Comparison of ENCODE assay signal across 8 cellular contexts in the genomic region with DNA sequence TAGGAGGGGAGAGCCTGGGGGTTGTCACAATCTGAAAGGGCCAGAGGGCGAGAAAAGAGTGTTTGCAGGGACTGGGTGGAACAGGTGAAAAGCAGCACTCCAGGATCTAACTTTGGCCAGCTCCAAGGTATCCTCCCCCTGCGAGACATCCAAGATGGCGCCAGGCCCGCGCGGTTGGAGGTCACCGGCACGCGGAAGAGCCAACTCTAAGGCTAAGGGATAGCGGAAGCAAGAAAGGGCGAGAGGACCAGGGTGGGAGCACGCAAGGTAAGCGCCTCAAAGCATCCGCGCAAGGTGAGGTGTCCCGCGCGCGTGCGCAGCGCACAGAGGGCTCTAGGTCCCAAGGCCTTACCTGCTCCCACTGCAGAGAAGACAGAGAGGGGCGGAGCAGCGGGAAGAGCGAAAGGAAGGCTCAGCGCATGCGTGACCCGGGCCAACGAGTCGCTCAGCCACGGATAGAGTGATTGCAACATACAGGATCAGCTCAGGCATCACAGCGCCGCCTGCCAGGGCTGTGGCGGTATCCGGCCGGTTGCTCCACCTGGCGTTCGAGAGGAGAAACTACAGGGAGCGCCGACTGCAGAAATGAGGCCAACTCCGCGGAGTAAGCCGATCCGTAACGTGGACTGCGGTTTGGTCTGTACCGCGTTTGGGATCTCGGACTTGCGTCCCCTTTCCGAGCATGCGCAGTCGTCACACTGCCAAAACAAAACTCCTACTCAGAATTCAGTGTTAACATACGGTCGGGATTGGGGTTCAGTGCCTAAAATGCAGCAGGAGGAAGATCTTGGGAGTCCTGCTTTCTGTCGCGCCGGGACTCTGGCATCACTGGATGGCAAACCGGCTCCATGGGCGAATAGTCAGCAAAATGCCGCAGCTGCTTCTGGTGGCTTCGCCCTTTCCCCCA. TPM values are rescaled to one million over a fixed set of nuclear protein-coding genes. Genes with fewer than 3 reads are reported as not detected.
A peak's percentile ranks its signal among the peaks of the same experiment; 100 is the strongest.
DNase-seq lines count a peak whose midpoint lies in the region; ATAC-seq, FAIRE-seq and TF ChIP-seq lines count a peak whose summit lies in the region.

A gene (minus strand): TSS at position 383 of the 907 bp plus-strand sequence. CDS start 3,469 bp downstream, outside the sequence.

- peak within 1 kb of the TSS; percentile 100 for H3K56ac ChIP-seq in mesendoderm (ENCODE audit: low read length)

- H3K4ac ChIP-seq in mesendoderm (ENCODE audit: low read depth, low read length), result peak within 1 kb of the TSS; percentile 92

- H3K36me3 Mint-ChIP-seq in activated CD8-positive, alpha-beta memory T cell treated with anti-CD3 and anti-CD28 coated beads, Interleukin-2, amount 10 ng/mL, durations not matched to agents 7 days and 5 days, result peaks cover 22% of the 10 kb centered on the region

- H3K4me1 Mint-ChIP-seq in activated CD8-positive, alpha-beta memory T cell treated with anti-CD3 and anti-CD28 coated beads, Interleukin-2, amount 10 ng/mL, durations not matched to agents 7 days and 5 days, result peaks cover 40% of the 10 kb centered on the region

- peak within 1 kb of the TSS; percentile 99 for H3K18ac ChIP-seq in mesendoderm (ENCODE audit: low read length)

- TF ChIP-seq CTCF in D721Med (IDR thresholded peaks at IDR 0.05; ENCODE audit: insufficient read depth, missing control alignments), result peak; percentile 99

- peak within 1 kb of the TSS; percentile 90 for H3K27ac Mint-ChIP-seq in activated CD8-positive, alpha-beta memory T cell treated with anti-CD3 and anti-CD28 coated beads, Interleukin-2, amount 10 ng/mL, durations not matched to agents 7 days and 5 days

- H3K27me3 Mint-ChIP-seq in activated CD8-positive, alpha-beta memory T cell treated with anti-CD3 and anti-CD28 coated beads, Interleukin-2, amount 10 ng/mL, durations not matched to agents 7 days and 5 days, result peaks cover 29% of the 10 kb centered on the region

- CTCF ChIA-PET in activated CD8-positive, alpha-beta memory T cell treated with anti-CD3 and anti-CD28 coated beads, Interleukin-2, amount 10 ng/mL, durations not matched to agents 7 days and 5 days (lab: Charles Lee), result interaction anchor here (0.5 to 7.2 kb wide), 37 partner anchors 10 to 355 kb away, joined by 3 to 77 read pairs (median 5); a partner anchor contains a TSS

- H2BK5ac ChIP-seq in mesendoderm (ENCODE audit: low read length), result peak within 1 kb of the TSS; percentile 99

- H4K5ac ChIP-seq in mesendoderm (ENCODE audit: low read length), result peak within 1 kb of the TSS; percentile 64

- peak; percentile 16 for FAIRE-seq in D721Med (lab: Jason Lieb, UNC)

- peak within 1 kb of the TSS; percentile 15 for H2BK120ac ChIP-seq in mesendoderm (ENCODE audit: low read depth, low read length)

- peaks cover 12% of the 10 kb centered on the region for H3K79me1 ChIP-seq in mesendoderm (ENCODE audit: low read length)

- H3K27ac ChIP-seq in HUES48 (ENCODE audit: low read depth, low read length) (peak within 1 kb of the TSS; percentile 97), mesendoderm (ENCODE audit: low read depth, low read length) (peak within 1 kb of the TSS; percentile 87)

- peak; percentile 83 for DNase-seq in D721Med (ENCODE audit: insufficient read length, low spot score)
- DNase-seq in NT2/D1 (ENCODE audit: low read depth, low spot score), result peak; percentile 98
- DNase-seq in activated CD8-positive, alpha-beta memory T cell treated with anti-CD3 and anti-CD28 coated beads, Interleukin-2, amount 10 ng/mL, durations not matched to agents 7 days and 5 days, result peak; percentile 98
- peak; percentile 99 for DNase-seq in mesendoderm
- DNase-seq in stimulated activated CD8-positive, alpha-beta memory T cell treated with anti-CD3 and anti-CD28 coated beads, Interleukin-15, amount 100 ng/mL, for 1 hour (ENCODE audit: low read depth), result peak; percentile 95

- peak within 1 kb of the TSS; percentile 93 for H2AK5ac ChIP-seq in mesendoderm (ENCODE audit: low read length)

- H3K4me1 ChIP-seq in HUES48 (ENCODE audit: control insufficient read depth, insufficient read depth, low read length), result peaks cover 23% of the 10 kb centered on the region
- peaks cover 3% of the 10 kb centered on the region for H3K4me1 ChIP-seq in NT2/D1 (ENCODE audit: insufficient read depth, insufficient read length)
- H3K4me1 ChIP-seq in endocrine pancreas (ENCODE audit: control insufficient read depth, insufficient read depth, low read length), result peaks cover 12% of the 10 kb centered on the region
- H3K4me1 ChIP-seq in mesendoderm (ENCODE audit: control insufficient read depth, low read depth, low read length), result peaks cover 7% of the 10 kb centered on the region

- H3K9ac ChIP-seq in HUES48 (ENCODE audit: low read depth, low read length) (peak within 1 kb of the TSS; percentile 92), NT2/D1 (ENCODE audit: insufficient read length, low read depth) (peak within 1 kb of the TSS; percentile 91), endocrine pancreas (ENCODE audit: control insufficient read depth, insufficient read depth, low read length) (peak within 1 kb of the TSS; percentile 60), mesendoderm (ENCODE audit: low read length) (peak within 1 kb of the TSS; percentile 99)

- peak within 1 kb of the TSS; percentile 98 for H4K8ac ChIP-seq in mesendoderm (ENCODE audit: low read depth, low read length)

- H3K79me2 ChIP-seq in mesendoderm (ENCODE audit: control insufficient read depth, insufficient read depth, low read length), result peaks cover 9% of the 10 kb centered on the region

- H3K27me3 ChIP-seq in HUES48 (ENCODE audit: control insufficient read depth, insufficient read depth, low read length), result no peaks in the 10 kb centered on the region; the same call in 1 of the 2 replicates
- H3K27me3 ChIP-seq in NT2/D1 (ENCODE audit: insufficient read depth, insufficient read length), result peaks cover 2% of the 10 kb centered on the region
- H3K27me3 ChIP-seq in endocrine pancreas (ENCODE audit: control insufficient read depth, insufficient read depth, low read length), result no peaks in the 10 kb centered on the region
- H3K27me3 ChIP-seq in mesendoderm (ENCODE audit: insufficient read depth, low read length, poor library complexity), result no peaks in the 10 kb centered on the region

- H3K4me3 ChIP-seq in HUES48 (ENCODE audit: low read depth, low read length) (peak within 1 kb of the TSS; percentile 79), NT2/D1 (ENCODE audit: insufficient read length, low read depth) (peak within 1 kb of the TSS; percentile 79), endocrine pancreas (ENCODE audit: control insufficient read depth, insufficient read depth, low read length) (peak within 1 kb of the TSS; percentile 88), mesendoderm (ENCODE audit: low read length) (peak within 1 kb of the TSS; percentile 95)

- no CpG with 5 or more reads among the region's 61 CpGs for WGBS in mesendoderm (ENCODE audit: extremely low coverage, insufficient coverage, low lambda C conversion rate)

- H3K9me3 ChIP-seq in HUES48 (ENCODE audit: control insufficient read depth, insufficient read depth, low read length) (no peaks in the 10 kb centered on the region), NT2/D1 (ENCODE audit: insufficient read depth, low read length) (no peaks in the 10 kb centered on the region), endocrine pancreas (ENCODE audit: control insufficient read depth, low read length) (no peaks in the 10 kb centered on the region)

- H2BK15ac ChIP-seq in mesendoderm (replicated peaks; ENCODE audit: low read depth), result no peak within 1 kb of the TSS

- H3K9me3 Mint-ChIP-seq in activated CD8-positive, alpha-beta memory T cell treated with anti-CD3 and anti-CD28 coated beads, Interleukin-2, amount 10 ng/mL, durations not matched to agents 7 days and 5 days (ENCODE audit: low read depth), result no peaks in the 10 kb centered on the region

- peaks cover 38% of the 10 kb centered on the region for H3K36me3 ChIP-seq in HUES48 (ENCODE audit: control insufficient read depth, insufficient read depth, low read length)
- peaks cover 39% of the 10 kb centered on the region for H3K36me3 ChIP-seq in NT2/D1 (ENCODE audit: insufficient read depth, insufficient read length, low read length)
- no peaks in the 10 kb centered on the region for H3K36me3 ChIP-seq in endocrine pancreas (ENCODE audit: control insufficient read depth, insufficient read depth, low read length)
- H3K36me3 ChIP-seq in mesendoderm (ENCODE audit: control insufficient read depth, insufficient read depth, low read length), result no peaks in the 10 kb centered on the region

- H3K4me2 ChIP-seq in mesendoderm (ENCODE audit: low read length), result peak within 1 kb of the TSS; percentile 98

- ATAC-seq in GM21390 (IDR thresholded peaks at IDR 0.05; ENCODE audit: unreplicated experiment), result peak; percentile 94
- ATAC-seq in activated CD8-positive, alpha-beta memory T cell treated with anti-CD3 and anti-CD28 coated beads, Interleukin-2, amount 10 ng/mL, durations not matched to agents 7 days and 5 days, result peak; percentile 97

- H3K4me3 Mint-ChIP-seq in activated CD8-positive, alpha-beta memory T cell treated with anti-CD3 and anti-CD28 coated beads, Interleukin-2, amount 10 ng/mL, durations not matched to agents 7 days and 5 days, result peak within 1 kb of the TSS; percentile 87

- H3K23ac ChIP-seq in mesendoderm (ENCODE audit: low read length), result peak within 1 kb of the TSS; percentile 24

RNA-seq across cellular contexts. Expression of the gene that starts here (rescaled TPM):
- total RNA-seq in activated CD8-positive, alpha-beta memory T cell treated with anti-CD3 and anti-CD28 coated beads, Interleukin-2, amount 10 ng/mL, durations not matched to agents 7 days and 5 days, result 100 to 1,000 TPM; 253 to 333 TPM
- 458 TPM for polyA plus RNA-seq in mesendoderm (2013, experiment 1 of 2)
- polyA plus RNA-seq in mesendoderm (2013, experiment 2 of 2), result 455 TPM

Comparison
In these comparisons a context has a peak if more than half of its experiments do, and no peak if none do; other contexts are left out.
1. Peak in every context shown above with its lines: DNase-seq, ATAC-seq, H3K4me3 ChIP-seq and H3K27ac ChIP-seq.